ENCODE assay signal across 27 cellular contexts in the genomic region with DNA sequence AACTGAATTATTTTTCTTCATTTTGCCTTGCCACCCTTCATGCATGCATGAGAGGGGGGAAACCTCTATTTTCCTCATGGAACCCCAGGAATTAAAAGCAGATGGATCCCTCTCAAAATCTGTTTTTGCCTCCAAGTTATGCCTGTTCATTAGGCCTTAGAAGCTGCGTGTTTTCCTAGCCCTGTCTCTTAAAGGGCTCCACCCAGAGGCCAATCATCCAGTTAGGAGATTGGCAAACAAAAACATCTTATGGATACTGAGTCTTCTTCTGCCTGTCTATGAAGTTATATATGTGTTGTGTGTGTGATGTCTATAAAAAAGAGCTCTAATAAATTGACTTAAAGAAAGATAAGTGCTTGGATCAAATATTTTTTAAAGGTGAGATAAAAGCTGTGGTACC.
DNase-seq lines count a peak whose midpoint lies in the region; TF ChIP-seq lines count a peak whose summit lies in the region.
"Had no signal": no experiment of that assay in that cellular context is flagged by ENCODE, and none has a peak within 500 bp of the region (broad histone marks: within the 10 kb centered on the region; RNA-seq: fewer than 3 reads in every experiment).

No MANE protein-coding gene starts in this region.

- DNase-seq in BE2C (no peak), NCI-H82 treated with DMSO at 0.1 percent for 48 hours (lab: John Stamatoyannopoulos, UW; ENCODE audit: unreplicated experiment) (peak; percentile 82), chondrocyte (ENCODE audit: low spot score) (no peak), DMS 273 treated with DMSO at 0.1 percent for 48 hours (lab: John Stamatoyannopoulos, UW) (no peak), dedifferentiated amniotic fluid mesenchymal stem cell (ENCODE audit: extremely low spot score) (no peak), erythroblast (lab: John Stamatoyannopoulos, UW) (no peak), activated gamma-delta T cell (lab: John Stamatoyannopoulos, UW) (no peak)
- DNase-seq: ACHN; activated CD4-positive, alpha-beta T cell treated with anti-CD3 and anti-CD28 coated beads for 4 hours; activated naive CD4-positive, alpha-beta T cell treated with anti-CD3 and anti-CD28 coated beads, Interleukin-2, amount 10 ng/mL, durations not matched to agents 7 days and 5 days; activated T-cell treated with anti-CD3 and anti-CD28 coated beads, Interleukin-2, amount 50 U/mL, for 4 hours; amygdala; Caco-2; hippocampal formation; left ventricle myocardium superior; natural killer cell; NCI-H1694; NCI-H748 treated with DMSO at 0.1 percent for 48 hours; right cardiac atrium; SJCRH30; stimulated activated CD4-positive, alpha-beta T cell treated with anti-CD3 and anti-CD28 coated beads, Interleukin-12 subunit alpha, Interleukin-12 subunit beta, amount 100 ng/mL, for 4 hours; stimulated activated naive CD4-positive, alpha-beta T cell treated with Interleukin-2 at 50 U/mL for 16 hours had no signal

- 0 out of 2 replicates have a peak overlapping the region, but pooled peaks have one; percentile 4 for H3K27ac ChIP-seq in HUES6 (ENCODE audit: low read depth, low read length)
- H3K27ac ChIP-seq: BLaER1 treated with 17β-estradiol and CSF1 and Interleukin-3, amounts not matched to agents 10 nM and 100 nM; coronary artery; gastroesophageal sphincter; SJCRH30 had no signal

- peaks cover 25% of the 10 kb centered on the region for H3K36me3 Mint-ChIP-seq in chondrocyte (ENCODE audit: low read depth)
- H3K36me3 Mint-ChIP-seq: activated naive CD4-positive, alpha-beta T cell treated with anti-CD3 and anti-CD28 coated beads, Interleukin-2, amount 10 ng/mL, durations not matched to agents 7 days and 5 days had no signal

- no peak for TF ChIP-seq POLR2A in erythroblast (IDR thresholded peaks at IDR 0.05; ENCODE audit: low read length)

- H3K4me1 ChIP-seq in BE2C (no peaks in the 10 kb centered on the region), HUES6 (ENCODE audit: control insufficient read depth, insufficient read depth, low read length) (no peaks in the 10 kb centered on the region)
- H3K4me1 ChIP-seq: BLaER1 treated with 17β-estradiol and CSF1 and Interleukin-3, amounts not matched to agents 10 nM and 100 nM; Caco-2; gastroesophageal sphincter; SJCRH30 had no signal

- no peak overlapping the region for H3K27ac Mint-ChIP-seq in chondrocyte (ENCODE audit: unreplicated experiment)
- H3K27ac Mint-ChIP-seq: activated naive CD4-positive, alpha-beta T cell treated with anti-CD3 and anti-CD28 coated beads, Interleukin-2, amount 10 ng/mL, durations not matched to agents 7 days and 5 days; natural killer cell; T-helper 1 cell treated with Interleukin-12 subunit alpha and Interleukin-12 subunit beta and Interleukin-4 antibody, amounts not matched to agents 30 μg/mL and 1 μg/mL, for 36 hours had no signal

- H3K4me3 Mint-ChIP-seq in chondrocyte (ENCODE audit: unreplicated experiment): no peak overlapping the region
- H3K4me3 Mint-ChIP-seq: activated naive CD4-positive, alpha-beta T cell treated with anti-CD3 and anti-CD28 coated beads, Interleukin-2, amount 10 ng/mL, durations not matched to agents 7 days and 5 days; activated T-cell treated with anti-CD3 and anti-CD28 coated beads, Interleukin-2, amount 50 U/mL, for 4 hours; natural killer cell; T-helper 1 cell treated with Interleukin-12 subunit alpha and Interleukin-12 subunit beta and Interleukin-4 antibody, amounts not matched to agents 30 μg/mL and 1 μg/mL, for 36 hours had no signal

- TF ChIP-seq CTCF in BE2C (IDR thresholded peaks at IDR 0.05; ENCODE audit: low read depth, low read length) (peak; percentile 26; the same call in 1 of the 2 replicates), chondrocyte (IDR thresholded peaks at IDR 0.05) (peak; percentile 20)

- H3K36me3 ChIP-seq in BE2C (no peaks in the 10 kb centered on the region), HUES6 (ENCODE audit: control insufficient read depth, insufficient read depth, low read length) (no peaks in the 10 kb centered on the region)
- H3K36me3 ChIP-seq: BLaER1 treated with 17β-estradiol and CSF1 and Interleukin-3, amounts not matched to agents 10 nM and 100 nM; gastroesophageal sphincter; SJCRH30 had no signal

- H3K27me3 ChIP-seq in BE2C (no peaks in the 10 kb centered on the region), HUES6 (ENCODE audit: control insufficient read depth, insufficient read depth, low read length) (no peaks in the 10 kb centered on the region)
- H3K27me3 ChIP-seq: BLaER1 treated with 17β-estradiol and CSF1 and Interleukin-3, amounts not matched to agents 10 nM and 100 nM; gastroesophageal sphincter; SJCRH30 had no signal

- peaks cover 55% of the 10 kb centered on the region for H3K9me3 Mint-ChIP-seq in chondrocyte (ENCODE audit: low read depth)

- no peak overlapping the region for H3K4me3 ChIP-seq in BE2C (ENCODE audit: low read depth, low read length)
- H3K4me3 ChIP-seq in HUES6 (ENCODE audit: low read depth, low read length): no peak overlapping the region
- H3K4me3 ChIP-seq: BLaER1 treated with 17β-estradiol and CSF1 and Interleukin-3, amounts not matched to agents 10 nM and 100 nM; coronary artery; gastroesophageal sphincter; SJCRH30 had no signal

- no peaks in the 10 kb centered on the region for H3K9me3 ChIP-seq in BE2C
- H3K9me3 ChIP-seq in HUES6 (ENCODE audit: control insufficient read depth, insufficient read depth, low read depth, low read length): peaks cover 19% of the 10 kb centered on the region
- H3K9me3 ChIP-seq: Caco-2, SJCRH30 had no signal

- no peaks in the 10 kb centered on the region for H3K4me1 Mint-ChIP-seq in chondrocyte (ENCODE audit: low read depth)
- H3K4me1 Mint-ChIP-seq: activated naive CD4-positive, alpha-beta T cell treated with anti-CD3 and anti-CD28 coated beads, Interleukin-2, amount 10 ng/mL, durations not matched to agents 7 days and 5 days; natural killer cell had no signal

- H3K9ac ChIP-seq in HUES6 (ENCODE audit: low read length): no peak overlapping the region
- H3K9ac ChIP-seq: BLaER1 treated with 17β-estradiol and CSF1 and Interleukin-3, amounts not matched to agents 10 nM and 100 nM had no signal

- H3K27me3 Mint-ChIP-seq in chondrocyte (ENCODE audit: low read depth): no peaks in the 10 kb centered on the region
- H3K27me3 Mint-ChIP-seq: activated naive CD4-positive, alpha-beta T cell treated with anti-CD3 and anti-CD28 coated beads, Interleukin-2, amount 10 ng/mL, durations not matched to agents 7 days and 5 days had no signal
